In genomic region chr1:53971718-53972117, GRCh38 we compare ENCODE assay signal across 18 cellular contexts. TPM values are rescaled to one million over a fixed set of nuclear protein-coding genes. Genes with fewer than 3 reads are reported as not detected.
"Had no signal": no experiment of that assay in that cellular context is flagged by ENCODE, and none has a peak within 500 bp of the region (broad histone marks: within the 10 kb centered on the region; RNA-seq: fewer than 3 reads in every experiment).

No MANE protein-coding gene starts in this region.

- H3K27me3 Mint-ChIP-seq: activated naive CD4-positive, alpha-beta T cell treated with anti-CD3 and anti-CD28 coated beads, Interleukin-2, amount 10 ng/mL, durations not matched to agents 7 days and 5 days; brain; type B pancreatic cell had no signal

- H3K27ac ChIP-seq: foreskin keratinocyte, prostate gland had no signal

- H3K9me3 ChIP-seq: prostate gland had no signal

- H3K4me1 ChIP-seq: foreskin keratinocyte, prostate gland had no signal

- DNase-seq: activated CD4-positive, CD25-positive, alpha-beta regulatory T cell treated with anti-CD3 and anti-CD28 coated beads, Interleukin-2, amount 50 U/mL, for 72 hours; activated naive CD4-positive, alpha-beta T cell treated with anti-CD3 and anti-CD28 coated beads, Interleukin-2, amount 10 ng/mL, durations not matched to agents 7 days and 5 days; activated T-cell treated with anti-CD3 and anti-CD28 coated beads for 4 hours; endodermal cell; foreskin keratinocyte; right cardiac atrium; small intestine; stimulated activated naive CD8-positive, alpha-beta T cell treated with anti-CD3 and anti-CD28 coated beads, Interleukin-15, Interleukin-2, amounts not matched to agents 100 U/mL and 50 U/mL, for 24 hours had no signal

- H3K4me3 Mint-ChIP-seq: activated naive CD4-positive, alpha-beta T cell treated with anti-CD3 and anti-CD28 coated beads, Interleukin-2, amount 10 ng/mL, durations not matched to agents 7 days and 5 days; brain; endodermal cell; type B pancreatic cell had no signal

- FAIRE-seq: small intestine had no signal

- H3K4me3 ChIP-seq: prostate gland had no signal

- ATAC-seq: foreskin keratinocyte; right cardiac atrium; stimulated activated naive CD8-positive, alpha-beta T cell treated with anti-CD3 and anti-CD28 coated beads, Interleukin-15, Interleukin-2, amounts not matched to agents 100 U/mL and 50 U/mL, for 24 hours had no signal

- H3K9me3 Mint-ChIP-seq: activated naive CD4-positive, alpha-beta T cell treated with anti-CD3 and anti-CD28 coated beads, Interleukin-2, amount 10 ng/mL, durations not matched to agents 7 days and 5 days; activated T-helper 2 cell treated with anti-CD3 and anti-CD28 coated beads, Interferon-gamma antibody, Interleukin-2, Interleukin-4, amounts not matched to agents 10 μg/mL and 5 μg/mL and 100 μg/mL, durations not matched to agents 14 hours and 24 hours and 36 hours; brain; endodermal cell; type B pancreatic cell had no signal

- H3K27me3 ChIP-seq: foreskin keratinocyte had no signal

- H3K27ac Mint-ChIP-seq: activated naive CD4-positive, alpha-beta T cell treated with anti-CD3 and anti-CD28 coated beads, Interleukin-2, amount 10 ng/mL, durations not matched to agents 7 days and 5 days; activated T-helper 2 cell treated with anti-CD3 and anti-CD28 coated beads, Interferon-gamma antibody, Interleukin-2, Interleukin-4, amounts not matched to agents 10 μg/mL and 5 μg/mL and 100 μg/mL, durations not matched to agents 14 hours and 24 hours and 36 hours; brain; endodermal cell; type B pancreatic cell had no signal

- H3K4me1 Mint-ChIP-seq: activated naive CD4-positive, alpha-beta T cell treated with anti-CD3 and anti-CD28 coated beads, Interleukin-2, amount 10 ng/mL, durations not matched to agents 7 days and 5 days; brain had no signal

RNA-seq across cellular contexts. Expression of gene LDLRAD1, which starts 46.3 kb away (rescaled TPM):
- total RNA-seq: activated T-helper 2 cell treated with anti-CD3 and anti-CD28 coated beads, Interferon-gamma antibody, Interleukin-2, Interleukin-4, amounts not matched to agents 10 μg/mL and 5 μg/mL and 100 μg/mL, durations not matched to agents 14 hours and 24 hours and 36 hours; dermis microvascular lymphatic vessel endothelial cell; endodermal cell; foreskin keratinocyte; lower leg skin; omental fat pad; right cardiac atrium; T-helper 1 cell treated with Interleukin-12 subunit alpha and Interleukin-12 subunit beta and Interleukin-4 antibody, amounts not matched to agents 30 ng/mL and 1 ng/mL, for 36 hours had no signal
- polyA plus RNA-seq: adipose tissue, foreskin keratinocyte, neural cell, right cardiac atrium, small intestine had no signal
